30 cellular contexts compared by ENCODE assay signal in genomic region chr9:89256225-89256624, GRCh38. TPM values are rescaled to one million over a fixed set of nuclear protein-coding genes. Genes with fewer than 3 reads are reported as not detected.
"Had no signal": no experiment of that assay in that cellular context is flagged by ENCODE, and none has a peak within 500 bp of the region (broad histone marks: within the 10 kb centered on the region; RNA-seq: fewer than 3 reads in every experiment).

No MANE protein-coding gene starts in this region.

- H3K27ac ChIP-seq: ascending aorta, breast epithelium, cardiac muscle cell, colonic mucosa, epithelial cell of prostate, WERI-Rb-1 had no signal

- DNase-seq: activated B cell treated with CpG ODN at 0.5 μM for 24 hours; activated CD4-positive, alpha-beta memory T cell treated with anti-CD3 and anti-CD28 coated beads, Interleukin-2, amount 10 ng/mL, durations not matched to agents 7 days and 5 days; activated CD4-positive, alpha-beta T cell treated with anti-CD3 and anti-CD28 coated beads for 48 hours; activated CD8-positive, alpha-beta memory T cell treated with anti-CD3 and anti-CD28 coated beads, Interleukin-2, amount 50 U/mL, for 48 hours; activated gamma-delta T cell; activated naive CD4-positive, alpha-beta T cell; activated naive CD4-positive, alpha-beta T cell treated with anti-CD3 and anti-CD28 coated beads, Interleukin-2, amount 10 ng/mL, durations not matched to agents 7 days and 5 days; activated naive CD8-positive, alpha-beta T cell treated with anti-CD3 and anti-CD28 coated beads, Interleukin-2, amount 10 ng/mL, durations not matched to agents 7 days and 5 days; activated T-cell treated with anti-CD3 and anti-CD28 coated beads for 4 hours; activated T-cell treated with anti-CD3 and anti-CD28 coated beads, Interleukin-2, amount 50 U/mL, for 24 hours; activated T-cell treated with anti-CD3 and anti-CD28 coated beads, Interleukin-2, amount 50 U/mL, for 72 hours; central memory CD4-positive, alpha-beta T cell; cerebellar nuclear complex; colonic mucosa; effector CD8-positive, alpha-beta T cell; foreskin fibroblast; glutamatergic neuron; T-helper 1 cell; T-helper 17 cell; T1000; WERI-Rb-1 had no signal

- H3K9me3 ChIP-seq: ascending aorta, breast epithelium, colonic mucosa had no signal

- ATAC-seq: activated CD4-positive, CD25-positive, alpha-beta regulatory T cell treated with anti-CD3 and anti-CD28 coated beads, Interleukin-2, amount 50 U/mL, for 24 hours; activated naive CD4-positive, alpha-beta T cell treated with anti-CD3 and anti-CD28 coated beads, Interleukin-2, amount 50 U/mL, for 72 hours; activated T-cell treated with anti-CD3 and anti-CD28 coated beads, Interleukin-2, amount 50 U/mL, for 72 hours; T-helper 17 cell had no signal

- H3K4me3 ChIP-seq: ascending aorta, breast epithelium, cardiac muscle cell, colonic mucosa had no signal

- FAIRE-seq: endometrium, endothelial cell of umbilical vein, frontal cortex had no signal

- H3K4me1 ChIP-seq: ascending aorta, breast epithelium, colonic mucosa had no signal

- H3K36me3 ChIP-seq: ascending aorta, breast epithelium, cardiac muscle cell, colonic mucosa, WERI-Rb-1 had no signal

- H3K27me3 ChIP-seq: ascending aorta, breast epithelium, cardiac muscle cell, colonic mucosa had no signal

RNA-seq across cellular contexts. Expression of gene CKS2, which starts 54.8 kb away (rescaled TPM):
- total RNA-seq: ascending aorta had no signal
